Comparison of ENCODE assay signal across 18 cellular contexts in the genomic region with DNA sequence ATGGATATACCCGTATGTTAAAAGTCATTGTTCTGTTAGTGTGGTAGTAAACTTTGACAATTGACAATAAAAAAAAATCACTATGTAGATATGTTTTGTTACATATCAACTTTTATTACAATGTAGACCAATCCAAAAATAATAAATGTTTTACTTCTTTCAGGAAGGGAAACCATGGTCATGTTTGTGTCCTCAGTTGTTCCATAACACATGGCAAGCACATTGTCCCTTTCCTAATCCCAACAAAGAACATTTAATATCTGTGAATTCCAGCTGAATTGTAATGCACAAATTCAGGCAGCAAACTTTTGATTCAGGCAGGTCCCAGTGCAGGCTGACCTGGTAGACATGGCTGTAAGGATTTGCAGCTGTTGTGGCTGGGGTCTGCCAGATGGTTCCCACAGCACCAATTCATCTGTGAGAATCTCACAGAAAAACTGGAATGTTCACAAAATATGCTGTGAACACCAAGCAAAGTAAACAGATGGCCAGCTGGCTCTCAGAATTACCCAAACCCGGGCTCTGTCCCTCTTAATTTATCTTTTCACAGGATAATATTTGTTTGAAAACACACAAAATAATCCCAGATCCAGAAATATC. TPM values are rescaled to one million over a fixed set of nuclear protein-coding genes. Genes with fewer than 3 reads are reported as not detected.
A peak's percentile ranks its signal among the peaks of the same experiment; 100 is the strongest.
DNase-seq lines count a peak whose midpoint lies in the region; ATAC-seq and TF ChIP-seq lines count a peak whose summit lies in the region.
"Had no signal": no experiment of that assay in that cellular context is flagged by ENCODE, and none has a peak within 500 bp of the region (broad histone marks: within the 10 kb centered on the region; RNA-seq: fewer than 3 reads in every experiment).

No MANE protein-coding gene starts in this region.

- H2BK12ac ChIP-seq in trophoblast cell (ENCODE audit: low read length) = no peak overlapping the region

- CTCF ChIA-PET in WTC11 (lab: Charles Lee) = interaction anchor here (1.5 kb wide), 1 partner anchor 17 kb away, joined by 5 read pairs; no protein-coding TSS in a partner anchor

- H4K8ac ChIP-seq in trophoblast cell (ENCODE audit: low read depth, low read length) = no peak overlapping the region

- peaks cover 7% of the 10 kb centered on the region for H3K79me2 ChIP-seq in trophoblast cell (ENCODE audit: control insufficient read depth, insufficient read depth, low read length, poor library complexity)

- H3K9ac ChIP-seq in trophoblast cell (ENCODE audit: low read length) = no peak overlapping the region

- H3K23ac ChIP-seq in trophoblast cell (ENCODE audit: low read length) = no peak overlapping the region

- H3K4ac ChIP-seq in trophoblast cell (ENCODE audit: low read depth, low read length) = no peak overlapping the region

- no peaks in the 10 kb centered on the region for H3K4me1 ChIP-seq in right cardiac atrium (ENCODE audit: control insufficient read depth, insufficient read depth, low read length)
- H3K4me1 ChIP-seq in trophoblast cell (ENCODE audit: control insufficient read depth in 1 of 2, insufficient read depth in 2 of 2, low read length in 2 of 2) = no peaks in the 10 kb centered on the region
- H3K4me1 ChIP-seq in Peyer's patch = peaks cover 0 to 16% (median 0%) of the 10 kb centered on the region in 4 donors

- no peaks in the 10 kb centered on the region for H3K9me3 Mint-ChIP-seq in WTC11
- no peaks in the 10 kb centered on the region for H3K9me3 Mint-ChIP-seq in stimulated activated naive B cell treated with anti-CD40 and anti-IgM and Interleukin-4, amounts not matched to agents 10 μg/mL and 1 μg/mL and 100 μg/mL, for 72 hours
- H3K9me3 Mint-ChIP-seq: activated T-cell treated with anti-CD3 and anti-CD28 coated beads, Interleukin-2, amount 50 U/mL, for 4 hours had no signal

- DNase-seq in right cardiac atrium (peak in 2 of 3 donors; percentile 59 to 62), Right ventricle myocardium inferior (ENCODE audit: missing footprints) (no peak), WTC11 (ENCODE audit: low spot score) (no peak), left kidney (ENCODE audit: low read depth, low spot score) (peak; percentile 44), trophoblast cell (no peak), Peyer's patch (no peak)
- DNase-seq in stimulated activated naive B cell treated with anti-CD40 and anti-IgM and Interleukin-4, amounts not matched to agents 10 μg/mL and 1 μg/mL and 100 μg/mL, for 72 hours = no peak
- DNase-seq: activated CD4-positive, alpha-beta T cell treated with anti-CD3 and anti-CD28 coated beads for 1 hour; activated T-cell treated with anti-CD3 and anti-CD28 coated beads, Interleukin-2, amount 50 U/mL, for 4 hours; anterior cingulate cortex; foreskin fibroblast; NCI-H2227 treated with DMSO at 0.1 percent for 48 hours; OCI-M1; stimulated activated CD4-positive, alpha-beta T cell treated with anti-CD3 and anti-CD28 coated beads, Interleukin-4, amount 100 ng/mL, for 1 hour; upper lobe of right lung had no signal

- no peak overlapping the region for H4K12ac ChIP-seq in trophoblast cell (ENCODE audit: low read depth, low read length)

- no peak overlapping the region for H3K4me3 ChIP-seq in right cardiac atrium (ENCODE audit: low read length)
- no peak overlapping the region for H3K4me3 ChIP-seq in trophoblast cell (ENCODE audit: low read depth, low read length)
- H3K4me3 ChIP-seq in Peyer's patch = no peak overlapping the region
- H3K4me3 ChIP-seq: upper lobe of right lung had no signal

- no peak overlapping the region for H2BK120ac ChIP-seq in trophoblast cell (ENCODE audit: insufficient read depth, low read length, poor library complexity)

- no peaks in the 10 kb centered on the region; the same call in 1 of the 2 replicates for H3K27me3 Mint-ChIP-seq in WTC11 (ENCODE audit: low read depth)
- H3K27me3 Mint-ChIP-seq in stimulated activated naive B cell treated with anti-CD40 and anti-IgM and Interleukin-4, amounts not matched to agents 10 μg/mL and 1 μg/mL and 100 μg/mL, for 72 hours = no peaks in the 10 kb centered on the region

- no peak for TF ChIP-seq CTCF in WTC11 (IDR thresholded peaks at IDR 0.05)
- no peak for TF ChIP-seq CTCF in Peyer's patch (IDR thresholded peaks at IDR 0.05)

- no peak overlapping the region for H3K18ac ChIP-seq in trophoblast cell (ENCODE audit: low read length)

- POLR2A ChIA-PET in WTC11 (lab: Charles Lee) = no interaction called here

- H3K9me3 ChIP-seq in right cardiac atrium (ENCODE audit: control insufficient read depth, low read length) (no peaks in the 10 kb centered on the region), trophoblast cell (ENCODE audit: insufficient read depth, low read depth, low read length) (no peaks in the 10 kb centered on the region), Peyer's patch (no peaks in the 10 kb centered on the region)
- H3K9me3 ChIP-seq: upper lobe of right lung had no signal

- peaks cover 8% of the 10 kb centered on the region for H3K79me1 ChIP-seq in trophoblast cell (ENCODE audit: low read length)

- no peak overlapping the region for H2AK5ac ChIP-seq in trophoblast cell (ENCODE audit: low read length)

- intact Hi-C loops in right cardiac atrium (cut with DNase I) = no loop called here
- intact Hi-C loops in Right ventricle myocardium inferior (cut with DNase I) = no loop called here

- H3K4me3 Mint-ChIP-seq in WTC11 = peak overlapping the region; percentile 34; the same call in 1 of the 2 replicates
- H3K4me3 Mint-ChIP-seq in stimulated activated naive B cell treated with anti-CD40 and anti-IgM and Interleukin-4, amounts not matched to agents 10 μg/mL and 1 μg/mL and 100 μg/mL, for 72 hours = no peak overlapping the region

- H3K36me3 Mint-ChIP-seq in WTC11 = 0 out of 2 replicates have a peak, but pooled peaks cover 3% of the 10 kb centered on the region
- H3K36me3 Mint-ChIP-seq in stimulated activated naive B cell treated with anti-CD40 and anti-IgM and Interleukin-4, amounts not matched to agents 10 μg/mL and 1 μg/mL and 100 μg/mL, for 72 hours = peaks cover 9 to 18% of the 10 kb centered on the region in 2 donors

- no peaks in the 10 kb centered on the region for H3K27me3 ChIP-seq in right cardiac atrium (ENCODE audit: control insufficient read depth, insufficient read depth)
- no peaks in the 10 kb centered on the region for H3K27me3 ChIP-seq in trophoblast cell (ENCODE audit: insufficient read depth, low read length)
- no peaks in the 10 kb centered on the region for H3K27me3 ChIP-seq in Peyer's patch
- H3K27me3 ChIP-seq: upper lobe of right lung had no signal

- H2AFZ ChIP-seq in trophoblast cell (ENCODE audit: insufficient read depth, low read length, poor library complexity) = no peak overlapping the region

- H3K36me3 ChIP-seq in trophoblast cell (ENCODE audit: control insufficient read depth in 1 of 2, insufficient read depth in 2 of 2, low read length in 2 of 2) = peaks cover 0 to 2% of the 10 kb centered on the region in 2 experiments
- H3K36me3 ChIP-seq in Peyer's patch = no peaks in the 10 kb centered on the region
- H3K36me3 ChIP-seq: upper lobe of right lung had no signal

- no peak overlapping the region for H3K27ac Mint-ChIP-seq in WTC11
- peak overlapping the region; percentile 14 for H3K27ac Mint-ChIP-seq in stimulated activated naive B cell treated with anti-CD40 and anti-IgM and Interleukin-4, amounts not matched to agents 10 μg/mL and 1 μg/mL and 100 μg/mL, for 72 hours

- H3K4me1 Mint-ChIP-seq in WTC11 = peaks cover 19% of the 10 kb centered on the region
- peaks cover 19 to 40% of the 10 kb centered on the region in 2 donors for H3K4me1 Mint-ChIP-seq in stimulated activated naive B cell treated with anti-CD40 and anti-IgM and Interleukin-4, amounts not matched to agents 10 μg/mL and 1 μg/mL and 100 μg/mL, for 72 hours

- no peak overlapping the region for H2BK5ac ChIP-seq in trophoblast cell (ENCODE audit: low read depth, low read length, poor library complexity)

- H3K14ac ChIP-seq in trophoblast cell (ENCODE audit: low read length) = no peak overlapping the region

- WGBS in right cardiac atrium = 63% methylated on average over 2 of the region's 2 CpGs
- no CpG with 5 or more reads among the region's 2 CpGs for WGBS in trophoblast cell (ENCODE audit: extremely low coverage, insufficient coverage, insufficient read length)

- H4K91ac ChIP-seq in trophoblast cell (ENCODE audit: low read depth, low read length) = no peak overlapping the region

- ATAC-seq in right cardiac atrium (no peak), Right ventricle myocardium inferior (no peak), WTC11 (no peak), GM19351 (IDR thresholded peaks at IDR 0.05; ENCODE audit: unreplicated experiment) (no peak)
- no peak for ATAC-seq in stimulated activated naive B cell treated with anti-CD40 and anti-IgM and Interleukin-4, amounts not matched to agents 10 μg/mL and 1 μg/mL and 100 μg/mL, for 72 hours (replicated peaks)
- ATAC-seq: activated T-cell treated with anti-CD3 and anti-CD28 coated beads, Interleukin-2, amount 50 U/mL, for 4 hours; upper lobe of right lung had no signal

- H3K27ac ChIP-seq in right cardiac atrium (ENCODE audit: low read length) (no peak overlapping the region), trophoblast cell (ENCODE audit: low read depth, low read length) (no peak overlapping the region), Peyer's patch (no peak overlapping the region)
- H3K27ac ChIP-seq: upper lobe of right lung had no signal

- no peak overlapping the region for H3K4me2 ChIP-seq in trophoblast cell (ENCODE audit: low read length)

- TF ChIP-seq POLR2A in Peyer's patch (IDR thresholded peaks at IDR 0.05) = no peak

TF ChIP-seq in WTC11, 78 proteins besides CTCF, POLR2A, EP300 and RAD21 (continues in another document):
- no peak for TF ChIP-seq FOXJ3 (CRISPR knock-in tag; IDR thresholded peaks at IDR 0.05; ENCODE audit: borderline replicate concordance)

RNA-seq across cellular contexts. Expression of a gene that starts 1.9 kb away (rescaled TPM):
- 10 to 100 TPM; 54.2 to 59.3 (median 56.0) TPM for total RNA-seq in right cardiac atrium
- polyA plus RNA-seq in right cardiac atrium = 49.8 TPM
- total RNA-seq in Right ventricle myocardium inferior = 45.3 TPM
- total RNA-seq in WTC11 (2021) = 69.9 to 84.0 TPM (median 79.9 TPM) in 3 replicates
- 65.1 and 65.5 TPM in 2 replicates for polyA plus RNA-seq in trophoblast cell (2013)
- total RNA-seq in Peyer's patch = 10 to 100 TPM; 65.6 to 85.0 (median 70.3) TPM

RNA-seq across cellular contexts. Expression of a gene that starts 37.8 kb away (rescaled TPM):
- total RNA-seq in right cardiac atrium (10 to 100 TPM; 17.4 to 18.0 (median 17.7) TPM), Right ventricle myocardium inferior (18.7 TPM), WTC11 (2021) (22.3 to 28.8 TPM (median 26.7 TPM) in 3 replicates), Peyer's patch (10 to 100 TPM; 22.3 to 39.9 (median 36.9) TPM)
- 9.9 TPM for polyA plus RNA-seq in right cardiac atrium
- polyA plus RNA-seq in trophoblast cell (2013) = 8.1 and 8.9 TPM in 2 replicates

RNA-seq across cellular contexts. Expression of a gene that starts 53.6 kb away (rescaled TPM):
- not detected for total RNA-seq in right cardiac atrium
- not detected for polyA plus RNA-seq in right cardiac atrium
- total RNA-seq in Right ventricle myocardium inferior = not detected
- not detected in 3 replicates for total RNA-seq in WTC11 (2021)
- 0.07 TPM in 1 of 2 replicates, not detected in the other for polyA plus RNA-seq in trophoblast cell (2013)
- 100 to 1,000 TPM in 3 of 4 donors, 1 to 10 TPM in 1; 4.1 to 374 (median 196) TPM for total RNA-seq in Peyer's patch
- total RNA-seq: activated T-cell treated with anti-CD3 and anti-CD28 coated beads, Interleukin-2, amount 50 U/mL, for 4 hours; mesenteric fat pad had no signal
- polyA plus RNA-seq: BJ had no signal

Comparison
In these comparisons a context has a peak if more than half of its experiments do, and no peak if none do; other contexts are left out.
1. DNase-seq: peak in right cardiac atrium (2 of 3) and left kidney (single experiment); none in Right ventricle myocardium inferior (single experiment), WTC11 (single experiment), stimulated activated naive B cell treated with anti-CD40 and anti-IgM and Interleukin-4, amounts not matched to agents 10 μg/mL and 1 μg/mL and 100 μg/mL, for 72 hours (single experiment), trophoblast cell (0 of 2) and Peyer's patch (0 of 3).